Comparison of ENCODE assay signal across 10 cellular contexts in the genomic region with DNA sequence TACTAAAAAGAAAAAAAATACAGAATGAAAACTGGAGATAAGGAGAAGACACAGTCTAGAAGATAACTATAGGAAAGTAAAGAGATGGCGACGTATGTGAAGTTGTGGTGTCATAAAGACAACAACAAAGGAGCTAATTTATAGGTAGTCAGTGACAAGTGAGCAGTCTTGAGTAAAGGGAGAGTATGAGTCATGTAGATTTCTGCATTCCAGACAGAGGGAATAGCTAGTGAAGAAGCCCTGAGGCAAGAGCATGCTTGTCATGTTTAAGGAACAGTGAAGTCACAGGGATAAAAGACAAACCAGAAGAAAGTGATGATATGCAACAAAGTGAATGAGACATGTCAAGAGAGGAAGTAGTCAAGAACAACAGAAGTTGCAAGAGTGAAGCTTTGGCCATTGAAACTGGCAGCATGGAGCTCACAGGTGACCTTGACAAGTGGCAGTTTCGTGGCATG. TPM values are rescaled to one million over a fixed set of nuclear protein-coding genes. Genes with fewer than 3 reads are reported as not detected.
DNase-seq lines count a peak whose midpoint lies in the region; ATAC-seq and TF ChIP-seq lines count a peak whose summit lies in the region.
"Had no signal": no experiment of that assay in that cellular context is flagged by ENCODE, and none has a peak within 500 bp of the region (broad histone marks: within the 10 kb centered on the region; RNA-seq: fewer than 3 reads in every experiment).

No MANE protein-coding gene starts in this region.

- H3K9me3 Mint-ChIP-seq in HFFc6, result peaks cover 11% of the 10 kb centered on the region
- H3K9me3 Mint-ChIP-seq in activated T-cell treated with anti-CD3 and anti-CD28 coated beads, Interleukin-2, amount 50 U/mL, for 4 hours, result no peaks in the 10 kb centered on the region

- H3K4me1 Mint-ChIP-seq in HFFc6 (ENCODE audit: low read depth), result peaks cover 18% of the 10 kb centered on the region
- H3K4me1 Mint-ChIP-seq in activated T-cell treated with anti-CD3 and anti-CD28 coated beads, Interleukin-2, amount 50 U/mL, for 4 hours (ENCODE audit: low read depth), result peaks cover 21% of the 10 kb centered on the region

- H3K27me3 Mint-ChIP-seq in HFFc6 (ENCODE audit: insufficient read depth), result no peaks in the 10 kb centered on the region
- H3K27me3 Mint-ChIP-seq in activated T-cell treated with anti-CD3 and anti-CD28 coated beads, Interleukin-2, amount 50 U/mL, for 4 hours (ENCODE audit: low read depth), result no peaks in the 10 kb centered on the region
- H3K27me3 Mint-ChIP-seq: progenitor cell of endocrine pancreas had no signal

- H3K4me3 Mint-ChIP-seq in HFFc6, result no peak overlapping the region
- no peak overlapping the region for H3K4me3 Mint-ChIP-seq in activated T-cell treated with anti-CD3 and anti-CD28 coated beads, Interleukin-2, amount 50 U/mL, for 4 hours

- H3K4me3 ChIP-seq in fibroblast of the aortic adventitia (ENCODE audit: low read depth, low read length), result no peak overlapping the region

- H3K36me3 Mint-ChIP-seq in HFFc6 (ENCODE audit: low read depth), result peaks cover 21% of the 10 kb centered on the region
- H3K36me3 Mint-ChIP-seq in activated T-cell treated with anti-CD3 and anti-CD28 coated beads, Interleukin-2, amount 50 U/mL, for 4 hours (ENCODE audit: insufficient read depth), result peaks cover 5% of the 10 kb centered on the region

- TF ChIP-seq CTCF in 22Rv1 (IDR thresholded peaks at IDR 0.05), result no peak
- no peak for TF ChIP-seq CTCF in HFFc6 (IDR thresholded peaks at IDR 0.05)
- TF ChIP-seq CTCF in fibroblast of the aortic adventitia (IDR thresholded peaks at IDR 0.05; ENCODE audit: insufficient read depth, low read length), result no peak

- ATAC-seq in activated T-cell treated with anti-CD3 and anti-CD28 coated beads, Interleukin-2, amount 50 U/mL, for 4 hours, result no peak
- ATAC-seq in GM18502 (IDR thresholded peaks at IDR 0.05; ENCODE audit: poor library complexity, unreplicated experiment), result no peak

- peak; percentile 91 for DNase-seq in HFFc6
- DNase-seq in SW 1271 (lab: John Stamatoyannopoulos, UW), result peak; percentile 51 to 90
- peak; percentile 43 for DNase-seq in fibroblast of the aortic adventitia (ENCODE audit: low read depth)
- DNase-seq in activated T-cell treated with anti-CD3 and anti-CD28 coated beads, Interleukin-2, amount 50 U/mL, for 4 hours, result no peak
- DNase-seq in central memory CD4-positive, alpha-beta T cell, result no peak
- no peak for DNase-seq in GM19238 (ENCODE audit: insufficient read length, low spot score)
- DNase-seq: GOT3 had no signal

- no peak overlapping the region for H3K27ac Mint-ChIP-seq in HFFc6
- H3K27ac Mint-ChIP-seq: progenitor cell of endocrine pancreas had no signal

- peak overlapping the region; percentile 98 for H3K27ac ChIP-seq in 22Rv1

RNA-seq across cellular contexts. Expression of a gene that starts 2.3 kb away (rescaled TPM):
- 10 to 100 TPM; 30.2 to 39.0 (median 35.1) TPM for total RNA-seq in HFFc6 (2021; fragmentation: NEBNext Ultra II Directional; extraction: Animal tissue kit (Norgen Biotek cat#: 25700))
- 30.9 and 46.6 TPM in 2 replicates for total RNA-seq in fibroblast of the aortic adventitia (ENCODE audit: low replicate concordance)
- 10 to 100 TPM; 33.9 to 41.5 (median 37.5) TPM for total RNA-seq in activated T-cell treated with anti-CD3 and anti-CD28 coated beads, Interleukin-2, amount 50 U/mL, for 4 hours

RNA-seq across cellular contexts. Expression of a gene that starts 28.7 kb away (rescaled TPM):
- total RNA-seq in HFFc6 (2021; fragmentation: NEBNext Ultra II Directional; extraction: Animal tissue kit (Norgen Biotek cat#: 25700)), result under 1 TPM in 2 of 6 experiments, not detected in 4; 0.07 to 0.14 TPM
- 0.09 TPM in 1 of 2 replicates, not detected in the other for total RNA-seq in fibroblast of the aortic adventitia (ENCODE audit: low replicate concordance)
- under 1 TPM in 2 of 3 donors, not detected in 1; 0.08 to 0.10 TPM for total RNA-seq in activated T-cell treated with anti-CD3 and anti-CD28 coated beads, Interleukin-2, amount 50 U/mL, for 4 hours

Comparison
In these comparisons a context has a peak if more than half of its experiments do, and no peak if none do; other contexts are left out.
1. DNase-seq: peak in HFFc6 (single experiment), SW 1271 (2 of 2) and fibroblast of the aortic adventitia (single experiment); none in activated T-cell treated with anti-CD3 and anti-CD28 coated beads, Interleukin-2, amount 50 U/mL, for 4 hours (single experiment), central memory CD4-positive, alpha-beta T cell (single experiment) and GM19238 (single experiment).